In the genomic region with DNA sequence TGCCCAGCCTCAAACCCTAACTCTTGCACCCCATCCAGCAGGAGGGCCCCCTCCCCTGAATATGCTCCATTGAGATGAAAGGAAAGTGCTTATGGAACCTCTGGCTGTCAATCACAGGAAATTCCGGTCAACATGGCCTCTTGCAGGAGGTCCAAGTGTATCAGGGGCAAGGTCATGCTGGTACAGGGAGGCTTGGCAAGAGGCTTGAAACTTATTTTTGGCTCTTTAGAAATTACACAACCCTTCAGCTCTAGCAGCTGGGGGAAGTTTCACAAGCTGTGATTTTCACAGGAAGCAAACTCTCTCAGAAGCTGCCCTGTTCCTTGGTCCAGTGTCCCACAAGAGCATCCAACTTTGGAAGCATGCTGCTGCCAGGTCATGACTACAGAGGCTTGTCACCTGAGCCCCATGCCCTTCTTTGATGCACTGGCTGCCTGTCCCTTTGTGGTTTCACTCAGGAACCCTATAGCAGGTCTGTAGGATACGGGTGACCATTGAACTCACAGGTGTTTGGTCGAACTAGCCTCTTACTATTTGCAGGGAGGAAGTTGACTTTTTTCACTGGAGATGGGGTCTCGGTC, we compare ENCODE assay signal across 1 cellular context.
TF ChIP-seq lines count a peak whose summit lies in the region.

No MANE protein-coding gene starts in this region.

TF ChIP-seq in K562, 482 proteins besides CTCF, POLR2A, EP300 and RAD21:
- TF ChIP-seq SFPQ (IDR thresholded peaks at IDR 0.05; ENCODE audit: low read depth, low read length), result no peak
- TF ChIP-seq PHF20 (IDR thresholded peaks at IDR 0.05; ENCODE audit: partially characterized antibody), result no peak
- no peak for TF ChIP-seq DIDO1 (tag; IDR thresholded peaks at IDR 0.05; ENCODE audit: low read depth)
- TF ChIP-seq PKNOX1 (IDR thresholded peaks at IDR 0.05), result peak; percentile 61
- no peak for TF ChIP-seq CBX3 (IDR thresholded peaks at IDR 0.05; ENCODE audit: borderline replicate concordance in 1 of 2, low read length in 2 of 2)
- TF ChIP-seq CBX2 (IDR thresholded peaks at IDR 0.05; ENCODE audit: insufficient read depth, low read length, poor library complexity, severe bottlenecking), result no peak
- TF ChIP-seq KLF16 (IDR thresholded peaks at IDR 0.05), result no peak
- TF ChIP-seq, protein P1, sequence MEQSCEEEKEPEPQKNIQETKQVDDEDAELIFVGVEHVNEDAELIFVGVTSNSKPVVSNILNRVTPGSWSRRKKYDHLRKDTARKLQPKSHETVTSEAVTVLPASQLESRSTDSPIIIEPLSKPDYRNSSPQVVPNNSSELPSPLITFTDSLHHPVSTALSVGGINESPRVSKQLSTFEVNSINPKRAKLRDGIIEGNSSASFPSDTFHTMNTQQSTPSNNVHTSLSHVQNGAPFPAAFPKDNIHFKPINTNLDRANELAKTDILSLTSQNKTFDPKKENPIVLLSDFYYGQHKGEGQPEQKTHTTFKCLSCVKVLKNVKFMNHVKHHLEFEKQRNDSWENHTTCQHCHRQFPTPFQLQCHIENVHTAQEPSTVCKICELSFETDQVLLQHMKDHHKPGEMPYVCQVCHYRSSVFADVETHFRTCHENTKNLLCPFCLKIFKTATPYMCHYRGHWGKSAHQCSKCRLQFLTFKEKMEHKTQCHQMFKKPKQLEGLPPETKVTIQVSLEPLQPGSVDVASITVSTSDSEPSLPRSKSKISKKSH (CRISPR knock-in tag; IDR thresholded peaks at IDR 0.05), result no peak
